18 cellular contexts compared by ENCODE assay signal in genomic region chr6:123520208-123520607, GRCh38.
A peak's percentile ranks its signal among the peaks of the same experiment; 100 is the strongest.
DNase-seq lines count a peak whose midpoint lies in the region; ATAC-seq and TF ChIP-seq lines count a peak whose summit lies in the region.
"Had no signal": no experiment of that assay in that cellular context is flagged by ENCODE, and none has a peak within 500 bp of the region (broad histone marks: within the 10 kb centered on the region; RNA-seq: fewer than 3 reads in every experiment).

No MANE protein-coding gene starts in this region.

- H3K27me3 Mint-ChIP-seq in natural killer cell (ENCODE audit: low read depth in 2 of 2) (no peaks in the 10 kb centered on the region), glutamatergic neuron (ENCODE audit: unreplicated experiment) (no peaks in the 10 kb centered on the region)

- no peak overlapping the region for H3K4me3 Mint-ChIP-seq in natural killer cell
- no peak overlapping the region for H3K4me3 Mint-ChIP-seq in glutamatergic neuron (ENCODE audit: unreplicated experiment)
- H3K4me3 Mint-ChIP-seq: CD14-positive monocyte, GM23338 had no signal

- WGBS in right cardiac atrium = 24% methylated on average over 3 of the region's 3 CpGs

- DNase-seq in M059J (ENCODE audit: low read depth) = peak; percentile 55
- peak; percentile 3 for DNase-seq in fibroblast of pulmonary artery (ENCODE audit: low read depth)
- DNase-seq in right cardiac atrium = no peak
- DNase-seq in natural killer cell = no peak
- DNase-seq in NCI-H69 (lab: John Stamatoyannopoulos, UW) = no peak
- DNase-seq in glutamatergic neuron = no peak
- DNase-seq: AML-193; COR-L47; NCI-H1417; NCI-H1930; NCI-H446; NK-92 treated with Interleukin-12 subunit alpha and Interleukin-12 subunit beta, amount 100 ng/mL, for 24 hours; RPMI8226; SJCRH30 had no signal

- ATAC-seq in right cardiac atrium (peak; percentile 41 to 43), natural killer cell (no peak), GM18873 (IDR thresholded peaks at IDR 0.05; ENCODE audit: low FRiP score, unreplicated experiment) (no peak)
- ATAC-seq: GM23338 had no signal

- H3K36me3 Mint-ChIP-seq in natural killer cell (no peaks in the 10 kb centered on the region), glutamatergic neuron (ENCODE audit: unreplicated experiment) (no peaks in the 10 kb centered on the region)
- H3K36me3 Mint-ChIP-seq: CD14-positive monocyte had no signal

- H3K4me1 ChIP-seq in right cardiac atrium (ENCODE audit: control insufficient read depth, insufficient read depth, low read length) (peaks cover 5% of the 10 kb centered on the region), skeletal muscle tissue (ENCODE audit: control insufficient read depth in 3 of 3, insufficient read depth in 3 of 3, low read length in 3 of 3) (peaks cover 21 to 29% (median 25%) of the 10 kb centered on the region in 3 donors)
- H3K4me1 ChIP-seq: SJCRH30 had no signal

- H3K27ac Mint-ChIP-seq in natural killer cell (no peak overlapping the region), glutamatergic neuron (ENCODE audit: unreplicated experiment) (no peak overlapping the region)
- H3K27ac Mint-ChIP-seq: CD14-positive monocyte, GM23338 had no signal

- intact Hi-C loops in right cardiac atrium (cut with DNase I) (no loop called here), natural killer cell (cut with micrococcal nuclease) (no loop called here)

- H3K27ac ChIP-seq in right cardiac atrium (ENCODE audit: low read length) (peak overlapping the region; percentile 27), skeletal muscle tissue (ENCODE audit: low read depth, low read length) (no peak overlapping the region)
- H3K27ac ChIP-seq: SJCRH30 had no signal

- H3K9me3 ChIP-seq in right cardiac atrium (ENCODE audit: control insufficient read depth, low read length) = no peaks in the 10 kb centered on the region
- H3K9me3 ChIP-seq in skeletal muscle tissue (ENCODE audit: control insufficient read depth in 3 of 3, low read length in 3 of 3) = no peaks in the 10 kb centered on the region
- H3K9me3 ChIP-seq: SJCRH30 had no signal

- TF ChIP-seq CTCF in fibroblast of pulmonary artery (IDR thresholded peaks at IDR 0.05; ENCODE audit: low read length, missing control alignments) = no peak
- no peak for TF ChIP-seq CTCF in natural killer cell (IDR thresholded peaks at IDR 0.05)
- TF ChIP-seq CTCF in glutamatergic neuron (IDR thresholded peaks at IDR 0.05; ENCODE audit: partially characterized antibody, unreplicated experiment) = no peak

- peak overlapping the region in 2 of 3 donors; percentile 25 to 32 for H3K9ac ChIP-seq in skeletal muscle tissue (ENCODE audit: low read depth in 1 of 3, low read length in 3 of 3)

- H3K4me1 Mint-ChIP-seq in natural killer cell (no peaks in the 10 kb centered on the region), glutamatergic neuron (ENCODE audit: low read depth, unreplicated experiment) (peaks cover 7% of the 10 kb centered on the region)
- H3K4me1 Mint-ChIP-seq: CD14-positive monocyte had no signal

- H3K4me3 ChIP-seq in fibroblast of pulmonary artery (replicated peaks; ENCODE audit: low read depth, low read length) (no peak overlapping the region), right cardiac atrium (ENCODE audit: low read length) (no peak overlapping the region), skeletal muscle tissue (ENCODE audit: low read length in 3 of 3) (no peak overlapping the region)
- H3K4me3 ChIP-seq: GM23338, SJCRH30 had no signal

- peaks cover 0 to 8% (median 3%) of the 10 kb centered on the region in 3 donors for H3K36me3 ChIP-seq in skeletal muscle tissue (ENCODE audit: control insufficient read depth in 3 of 3, insufficient read depth in 3 of 3, low read length in 3 of 3)
- H3K36me3 ChIP-seq: SJCRH30 had no signal

- H3K27me3 ChIP-seq in right cardiac atrium (ENCODE audit: control insufficient read depth, insufficient read depth) (no peaks in the 10 kb centered on the region), skeletal muscle tissue (ENCODE audit: control insufficient read depth in 3 of 3, insufficient read depth in 3 of 3, low read length in 3 of 3) (no peaks in the 10 kb centered on the region)
- H3K27me3 ChIP-seq: SJCRH30 had no signal

- peaks cover 11 to 24% of the 10 kb centered on the region in 2 donors for H3K9me3 Mint-ChIP-seq in natural killer cell
- peaks cover 1% of the 10 kb centered on the region for H3K9me3 Mint-ChIP-seq in glutamatergic neuron (ENCODE audit: unreplicated experiment)
- H3K9me3 Mint-ChIP-seq: GM23338 had no signal

Comparison
In these comparisons a context has a peak if more than half of its experiments do, and no peak if none do; other contexts are left out.
1. DNase-seq: peak in M059J (single experiment) and fibroblast of pulmonary artery (single experiment); none in right cardiac atrium (0 of 3), natural killer cell (single experiment), NCI-H69 (single experiment) and glutamatergic neuron (single experiment).
2. ATAC-seq: peak in right cardiac atrium (2 of 2); none in natural killer cell (0 of 3) and GM18873 (single experiment).